In genomic region chr9:37390759-37391158, GRCh38 we compare ENCODE assay signal across 9 cellular contexts. TPM values are rescaled to one million over a fixed set of nuclear protein-coding genes. Genes with fewer than 3 reads are reported as not detected.
A peak's percentile ranks its signal among the peaks of the same experiment; 100 is the strongest.
DNase-seq lines count a peak whose midpoint lies in the region; ATAC-seq and TF ChIP-seq lines count a peak whose summit lies in the region.
"Had no signal": no experiment of that assay in that cellular context is flagged by ENCODE, and none has a peak within 500 bp of the region (broad histone marks: within the 10 kb centered on the region; RNA-seq: fewer than 3 reads in every experiment).

No MANE protein-coding gene starts in this region.

- ATAC-seq in GM19395 (IDR thresholded peaks at IDR 0.05; ENCODE audit: unreplicated experiment) (peak; percentile 89), HG03135 (IDR thresholded peaks at IDR 0.05; ENCODE audit: unreplicated experiment) (peak; percentile 87), activated B cell treated with CpG ODN at 0.5 μM for 24 hours (ENCODE audit: low read depth) (peak; percentile 54), right lobe of liver (peak; percentile 62 to 78 (median 71))

- H3K36me3 Mint-ChIP-seq in activated B cell treated with CpG ODN at 0.5 μM for 24 hours (ENCODE audit: low read depth) = peaks cover 4% of the 10 kb centered on the region

- DNase-seq in GM06990 (ENCODE audit: extremely low read depth, insufficient read length) = peak; percentile 67
- DNase-seq in activated B cell treated with CpG ODN at 0.5 μM for 24 hours = no peak
- DNase-seq in right lobe of liver = no peak
- DNase-seq in amygdala (lab: John Stamatoyannopoulos, UW) = no peak
- no peak for DNase-seq in right atrium auricular region (ENCODE audit: low spot score)
- no peak for DNase-seq in hepatic stellate cell (ENCODE audit: low spot score)

- TF ChIP-seq CTCF in GM06990 (IDR thresholded peaks at IDR 0.05; ENCODE audit: insufficient read depth, low read length, poor library complexity, severe bottlenecking) = peak; percentile 80
- TF ChIP-seq CTCF in activated B cell treated with CpG ODN at 0.5 μM for 24 hours (IDR thresholded peaks at IDR 0.05) = no peak
- TF ChIP-seq CTCF in right lobe of liver (IDR thresholded peaks at IDR 0.05) = peak; percentile 22 to 50 (median 36)
- no peak for TF ChIP-seq CTCF in right atrium auricular region (IDR thresholded peaks at IDR 0.05)

- intact Hi-C loops in activated B cell treated with CpG ODN at 0.5 μM for 24 hours (cut with micrococcal nuclease) (loop anchor here (1.0 kb wide), 1 partner anchor 9 kb away; no protein-coding TSS in a partner anchor), right lobe of liver (cut with DNase I) (no loop called here)

- H3K9me3 Mint-ChIP-seq in activated B cell treated with CpG ODN at 0.5 μM for 24 hours = no peaks in the 10 kb centered on the region
- H3K9me3 Mint-ChIP-seq: T-helper 1 cell treated with Interleukin-12 subunit alpha and Interleukin-12 subunit beta and Interleukin-4 antibody, amounts not matched to agents 30 μg/mL and 1 μg/mL, for 36 hours had no signal

- no peaks in the 10 kb centered on the region for H3K27me3 ChIP-seq in GM06990 (replicated peaks; ENCODE audit: control insufficient read depth, insufficient read depth, low read length)
- no peaks in the 10 kb centered on the region for H3K27me3 ChIP-seq in right lobe of liver
- no peaks in the 10 kb centered on the region for H3K27me3 ChIP-seq in right atrium auricular region

- H3K4me1 ChIP-seq in right lobe of liver (no peaks in the 10 kb centered on the region), right atrium auricular region (no peaks in the 10 kb centered on the region)

- H3K4me3 Mint-ChIP-seq in activated B cell treated with CpG ODN at 0.5 μM for 24 hours = peak overlapping the region; percentile 4
- H3K4me3 Mint-ChIP-seq: T-helper 1 cell treated with Interleukin-12 subunit alpha and Interleukin-12 subunit beta and Interleukin-4 antibody, amounts not matched to agents 30 μg/mL and 1 μg/mL, for 36 hours had no signal

- H3K27me3 Mint-ChIP-seq in activated B cell treated with CpG ODN at 0.5 μM for 24 hours = no peaks in the 10 kb centered on the region

- peaks cover 66% of the 10 kb centered on the region for H3K4me1 Mint-ChIP-seq in activated B cell treated with CpG ODN at 0.5 μM for 24 hours

- CTCF ChIA-PET in activated B cell treated with CpG ODN at 0.5 μM for 24 hours (lab: Charles Lee) = interaction anchor here (0.9 to 2.1 kb wide), 4 partner anchors 10 to 20 kb away, joined by 4 to 10 read pairs (median 6); no protein-coding TSS in a partner anchor

- no peak overlapping the region for H3K27ac ChIP-seq in right lobe of liver
- H3K27ac ChIP-seq in right atrium auricular region = no peak overlapping the region

- POLR2A ChIA-PET in activated B cell treated with CpG ODN at 0.5 μM for 24 hours (lab: Charles Lee) = interaction anchor here (0.8 to 17.4 kb wide), 5 partner anchors 16 to 356 kb away, joined by 3 to 677 read pairs (median 15); partner anchors contain the start of gene PAX5

- WGBS in right lobe of liver (ENCODE audit: insufficient coverage, low coverage, low lambda C conversion rate, missing lambda C conversion rate) = 30% methylated on average over 7 of the region's 7 CpGs

- H3K27ac Mint-ChIP-seq in activated B cell treated with CpG ODN at 0.5 μM for 24 hours = peak overlapping the region; percentile 86
- H3K27ac Mint-ChIP-seq: T-helper 1 cell treated with Interleukin-12 subunit alpha and Interleukin-12 subunit beta and Interleukin-4 antibody, amounts not matched to agents 30 μg/mL and 1 μg/mL, for 36 hours had no signal

- H3K4me3 ChIP-seq in GM06990 (replicated peaks; ENCODE audit: low read depth, low read length) (no peak overlapping the region), right lobe of liver (no peak overlapping the region), right atrium auricular region (no peak overlapping the region)

- TF ChIP-seq POLR2A in right lobe of liver (IDR thresholded peaks at IDR 0.05) = no peak

- H3K9me3 ChIP-seq in right lobe of liver = no peaks in the 10 kb centered on the region
- no peaks in the 10 kb centered on the region for H3K9me3 ChIP-seq in right atrium auricular region

- H3K36me3 ChIP-seq in GM06990 (ENCODE audit: control insufficient read depth, insufficient read depth, low read length) = no peaks in the 10 kb centered on the region
- no peaks in the 10 kb centered on the region for H3K36me3 ChIP-seq in right lobe of liver
- H3K36me3 ChIP-seq in right atrium auricular region = no peaks in the 10 kb centered on the region

RNA-seq across cellular contexts. Expression of gene GRHPR, which starts 31.7 kb away (rescaled TPM):
- total RNA-seq in activated B cell treated with CpG ODN at 0.5 μM for 24 hours (315 TPM in 2 replicates), right lobe of liver (100 to 1,000 TPM; 159 to 424 (median 359) TPM), right atrium auricular region (100 to 1,000 TPM; 129 to 137 TPM)

Comparison
In these comparisons a context has a peak if more than half of its experiments do, and no peak if none do; other contexts are left out.
1. CTCF ChIP-seq: peak in GM06990 (single experiment) and right lobe of liver (4 of 4); none in activated B cell treated with CpG ODN at 0.5 μM for 24 hours (single experiment) and right atrium auricular region (0 of 2).
2. Peak in every context shown above with its lines, with median percentiles within 50 percentile points of each other: ATAC-seq.